8 cellular contexts compared by ENCODE assay signal in genomic region chr14:51884086-51884927, GRCh38. TPM values are rescaled to one million over a fixed set of nuclear protein-coding genes. Genes with fewer than 3 reads are reported as not detected.
A peak's percentile ranks its signal among the peaks of the same experiment; 100 is the strongest.
DNase-seq lines count a peak whose midpoint lies in the region; ATAC-seq and TF ChIP-seq lines count a peak whose summit lies in the region.

No MANE protein-coding gene starts in this region.

- H3K27ac ChIP-seq in ACC112 (ENCODE audit: low read depth, low read length) (no peak overlapping the region), HL-60 (replicated peaks) (peak overlapping the region; percentile 49), brain microvascular endothelial cell (peak overlapping the region; percentile 68), rectal smooth muscle tissue (ENCODE audit: low read depth, low read length) (peak overlapping the region; percentile 24)

- DNase-seq in HL-60 (ENCODE audit: low read depth in 1 of 2, low spot score in 1 of 2): peak; percentile 90 to 91
- peak; percentile 82 for DNase-seq in brain microvascular endothelial cell
- no peak for DNase-seq in ureter (ENCODE audit: low spot score)

- H2AFZ ChIP-seq in ACC112 (ENCODE audit: low read length, unreplicated experiment): no peak overlapping the region

- H3K79me2 ChIP-seq in ACC112 (ENCODE audit: control insufficient read depth, insufficient read depth, low read length, unreplicated experiment): no peaks in the 10 kb centered on the region

- H3K4me3 ChIP-seq in ACC112 (ENCODE audit: low read depth, low read length): peak overlapping the region; percentile 58; the same call in 1 of the 2 replicates
- H3K4me3 ChIP-seq in HL-60 (replicated peaks; ENCODE audit: insufficient read depth, low read length): no peak overlapping the region
- peak overlapping the region; percentile 1 for H3K4me3 ChIP-seq in brain microvascular endothelial cell (ENCODE audit: low read depth, low read length)
- no peak overlapping the region for H3K4me3 ChIP-seq in rectal smooth muscle tissue (ENCODE audit: low read length)

- in situ Hi-C loops in brain microvascular endothelial cell (cut with HindIII; ENCODE audit: low pct_ligation_motif_present, low sequenced_read_pairs): no loop called here

- TF ChIP-seq CTCF in HL-60 (IDR thresholded peaks at IDR 0.05; ENCODE audit: insufficient read depth, low read length) (no peak), brain microvascular endothelial cell (IDR thresholded peaks at IDR 0.05; ENCODE audit: low read depth, low read length, missing control alignments) (no peak)

- H3K4me1 ChIP-seq in ACC112 (ENCODE audit: control insufficient read depth, insufficient read depth, low read length, unreplicated experiment): peaks cover 34% of the 10 kb centered on the region
- H3K4me1 ChIP-seq in rectal smooth muscle tissue (ENCODE audit: control insufficient read depth, insufficient read depth, low read length): peaks cover 3% of the 10 kb centered on the region

- ATAC-seq in GM19324 (IDR thresholded peaks at IDR 0.05; ENCODE audit: low FRiP score, unreplicated experiment): peak; percentile 41
- ATAC-seq in HG03520 (IDR thresholded peaks at IDR 0.05; ENCODE audit: unreplicated experiment): no peak
- no peak for ATAC-seq in GM19455 (IDR thresholded peaks at IDR 0.05; ENCODE audit: unreplicated experiment)

- H3K36me3 ChIP-seq in ACC112 (ENCODE audit: insufficient read depth, low read length) (peaks cover 3% of the 10 kb centered on the region; the same call in 1 of the 2 replicates), brain microvascular endothelial cell (replicated peaks) (no peaks in the 10 kb centered on the region), rectal smooth muscle tissue (ENCODE audit: control insufficient read depth, insufficient read depth, low read length) (no peaks in the 10 kb centered on the region)

- H3K27me3 ChIP-seq in ACC112 (ENCODE audit: insufficient read depth, low read length): no peaks in the 10 kb centered on the region
- H3K27me3 ChIP-seq in HL-60 (ENCODE audit: insufficient read depth, poor library complexity, severe bottlenecking): no peaks in the 10 kb centered on the region
- no peaks in the 10 kb centered on the region for H3K27me3 ChIP-seq in brain microvascular endothelial cell (replicated peaks)
- H3K27me3 ChIP-seq in rectal smooth muscle tissue (ENCODE audit: control insufficient read depth, insufficient read depth, low read length): no peaks in the 10 kb centered on the region

- no peak overlapping the region for H3K9ac ChIP-seq in rectal smooth muscle tissue (ENCODE audit: low read length)

RNA-seq across cellular contexts. Expression of gene GNG2, which starts 23.9 kb away (rescaled TPM):
- total RNA-seq in ureter: 10.0 TPM

Comparison
In these comparisons a context has a peak if more than half of its experiments do, and no peak if none do; other contexts are left out.
1. H3K4me3 ChIP-seq: peak in ACC112 (single experiment) and brain microvascular endothelial cell (single experiment); none in HL-60 (single experiment) and rectal smooth muscle tissue (single experiment).